In genomic region chr17:48100591-48101011, GRCh38 we compare ENCODE assay signal across 1 cellular context.
TF ChIP-seq lines count a peak whose summit lies in the region.

No MANE protein-coding gene starts in this region.

TF ChIP-seq in H1, 55 proteins besides CTCF, POLR2A, EP300 and RAD21:
- TF ChIP-seq SAP30 (IDR thresholded peaks at IDR 0.05; ENCODE audit: insufficient read depth, insufficient replicate concordance, low read length) (peak; percentile 27), CHD2 (IDR thresholded peaks at IDR 0.05; ENCODE audit: low read length) (peak; percentile 37; the same call in 1 of the 2 replicates), BRCA1 (IDR thresholded peaks at IDR 0.05; ENCODE audit: low read depth, low read length) (no peak), KDM4A (IDR thresholded peaks at IDR 0.05; ENCODE audit: low read depth, low read length, severe bottlenecking) (peak; percentile 41), TBP (IDR thresholded peaks at IDR 0.05; ENCODE audit: low read depth, low read length) (peak; percentile 38; the same call in 1 of the 2 replicates), ASH2L (IDR thresholded peaks at IDR 0.05; ENCODE audit: low read length) (peak; percentile 22), GABPA (IDR thresholded peaks at IDR 0.05; ENCODE audit: borderline replicate concordance, insufficient read depth, low read length) (no peak), RFX5 (IDR thresholded peaks at IDR 0.05; ENCODE audit: borderline replicate concordance, low read depth, low read length) (no peak), POLR2AphosphoS5 (IDR thresholded peaks at IDR 0.05; ENCODE audit: low read depth, low read length) (peak; percentile 52), PHF8 (conservative IDR thresholded peaks at IDR 0.05; ENCODE audit: low read depth, low read length) (0 out of 2 replicates have a peak, but pooled peaks have one; percentile 60), MAX (IDR thresholded peaks at IDR 0.05) (no peak), CHD1 (IDR thresholded peaks at IDR 0.05; ENCODE audit: low read depth, low read length) (no peak), TAF1 (IDR thresholded peaks at IDR 0.05; ENCODE audit: low read depth, low read length) (peak; percentile 61; the same call in 1 of the 2 replicates), SP1 (IDR thresholded peaks at IDR 0.05; ENCODE audit: low read depth, low read length) (0 out of 2 replicates have a peak, but pooled peaks have one; percentile 20), TAF7 (optimal IDR thresholded peaks at IDR 0.05; ENCODE audit: borderline replicate concordance, low read depth, low read length) (peak; percentile 35)
